25 cellular contexts compared by ENCODE assay signal in the genomic region with DNA sequence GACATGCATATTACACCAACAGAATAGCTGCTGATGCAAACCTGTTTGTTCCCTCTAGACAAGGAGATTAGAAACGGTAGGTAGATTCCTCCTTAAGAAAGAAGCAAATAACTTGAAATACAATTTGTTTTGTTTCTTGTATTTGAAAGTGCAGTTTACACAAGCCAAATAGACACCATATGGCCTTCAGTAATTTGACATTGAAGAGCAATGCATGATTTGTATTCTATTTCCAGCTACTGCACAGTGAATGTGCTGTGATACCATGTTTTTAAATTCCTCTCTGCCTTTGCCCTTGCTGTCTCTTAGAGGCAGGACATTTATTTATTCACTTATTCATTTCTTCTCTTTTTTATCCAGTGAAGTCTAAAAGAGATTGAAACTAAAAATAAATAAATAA.
"Had no signal": no experiment of that assay in that cellular context is flagged by ENCODE, and none has a peak within 500 bp of the region (broad histone marks: within the 10 kb centered on the region; RNA-seq: fewer than 3 reads in every experiment).

No MANE protein-coding gene starts in this region.

- H3K36me3 Mint-ChIP-seq: immature natural killer cell; naive B cell; stimulated activated naive B cell treated with anti-CD40 and anti-IgM and Interleukin-4, amounts not matched to agents 10 μg/mL and 1 μg/mL and 100 μg/mL, for 72 hours had no signal

- H3K4me1 Mint-ChIP-seq: immature natural killer cell; stimulated activated naive CD8-positive, alpha-beta T cell treated with anti-CD3 and anti-CD28 coated beads, Interleukin-15, amount 100 ng/mL, for 72 hours had no signal

- H3K4me3 Mint-ChIP-seq: immature natural killer cell; naive B cell; nephron; stimulated activated naive B cell treated with anti-CD40 and anti-IgM and Interleukin-4, amounts not matched to agents 10 μg/mL and 1 μg/mL and 100 μg/mL, for 72 hours; stimulated activated naive CD8-positive, alpha-beta T cell treated with anti-CD3 and anti-CD28 coated beads, Interleukin-15, amount 100 ng/mL, for 72 hours had no signal

- H3K27ac ChIP-seq: coronary artery, dorsolateral prefrontal cortex, gastroesophageal sphincter, parathyroid adenoma, prostate gland, right lobe of liver, testis, tibial nerve, upper lobe of right lung, vagina had no signal

- ATAC-seq: gastroesophageal sphincter; left colon; left ventricle myocardium superior; right lobe of liver; stimulated activated naive B cell treated with anti-CD40 and anti-IgM and Interleukin-4, amounts not matched to agents 10 μg/mL and 1 μg/mL and 100 μg/mL, for 72 hours; stimulated activated naive CD8-positive, alpha-beta T cell treated with anti-CD3 and anti-CD28 coated beads, Interleukin-15, amount 100 ng/mL, for 72 hours; upper lobe of right lung had no signal

- DNase-seq: dorsolateral prefrontal cortex; effector CD8-positive, alpha-beta T cell; foreskin fibroblast; glutamatergic neuron; immature natural killer cell; left colon; left ventricle myocardium superior; mesenchymal stem cell; naive B cell; right lobe of liver; stimulated activated CD4-positive, alpha-beta T cell treated with anti-CD3 and anti-CD28 coated beads, Interleukin-15, amount 100 ng/mL, for 24 hours; stimulated activated CD4-positive, alpha-beta T cell treated with anti-CD3 and anti-CD28 coated beads, Interleukin-1b, Interleukin-23, amount 100 ng/mL, for 48 hours; stimulated activated CD4-positive, alpha-beta T cell treated with anti-CD3 and anti-CD28 coated beads, Interleukin-4, amount 100 ng/mL, for 4 hours; stimulated activated naive B cell treated with anti-CD40 and anti-IgM and Interleukin-4, amounts not matched to agents 10 μg/mL and 1 μg/mL and 100 μg/mL, for 72 hours; stimulated activated naive CD8-positive, alpha-beta T cell treated with anti-CD3 and anti-CD28 coated beads, Interleukin-15, amount 100 ng/mL, for 72 hours; testis; upper lobe of right lung had no signal

- H3K27me3 ChIP-seq: dorsolateral prefrontal cortex, gastroesophageal sphincter, right lobe of liver, testis, tibial nerve, upper lobe of right lung, vagina had no signal

- H3K9me3 ChIP-seq: gastroesophageal sphincter, prostate gland, right lobe of liver, testis, tibial nerve, upper lobe of right lung, vagina had no signal

- H3K9me3 Mint-ChIP-seq: immature natural killer cell; naive B cell; nephron; stimulated activated naive CD8-positive, alpha-beta T cell treated with anti-CD3 and anti-CD28 coated beads, Interleukin-15, amount 100 ng/mL, for 72 hours had no signal

- H3K36me3 ChIP-seq: gastroesophageal sphincter, prostate gland, right lobe of liver, tibial nerve, upper lobe of right lung, vagina had no signal

- H3K27ac Mint-ChIP-seq: immature natural killer cell; naive B cell; nephron; stimulated activated naive B cell treated with anti-CD40 and anti-IgM and Interleukin-4, amounts not matched to agents 10 μg/mL and 1 μg/mL and 100 μg/mL, for 72 hours had no signal

- H3K9ac ChIP-seq: parathyroid adenoma had no signal

- H3K4me1 ChIP-seq: gastroesophageal sphincter, parathyroid adenoma, prostate gland, right lobe of liver, testis, tibial nerve, upper lobe of right lung, vagina had no signal

- H3K79me2 ChIP-seq: parathyroid adenoma had no signal

- H3K4me3 ChIP-seq: coronary artery, dorsolateral prefrontal cortex, gastroesophageal sphincter, lung, prostate gland, right lobe of liver, testis, tibial nerve, upper lobe of right lung, vagina had no signal
